Comparison of ENCODE assay signal across 6 cellular contexts in genomic region chr7:77108362-77108761, GRCh38.
DNase-seq lines count a peak whose midpoint lies in the region; ATAC-seq, FAIRE-seq and TF ChIP-seq lines count a peak whose summit lies in the region.
"Not testable (repeated sequence)": the region's sequence is repeated elsewhere in the genome, so short reads cannot be mapped to it uniquely, and the experiment has no call there.

No MANE protein-coding gene starts in this region.

- POLR2A ChIA-PET in AG04449 (lab: Yijun Ruan, JAX) = not testable (repeated sequence)

- TF ChIP-seq CTCF in AG04449 (IDR thresholded peaks at IDR 0.05; ENCODE audit: insufficient read depth, low read length, missing control alignments); DOHH2 (IDR thresholded peaks at IDR 0.05; ENCODE audit: low read depth, low read length, poor library complexity, severe bottlenecking): not testable (repeated sequence)

- H3K79me2 ChIP-seq in DOHH2 (ENCODE audit: control insufficient read depth, low read length) = not testable (repeated sequence)

- H3K4me2 ChIP-seq in DOHH2 (ENCODE audit: low read length) = not testable (repeated sequence)

- H3K4me3 ChIP-seq in AG04449 (ENCODE audit: low read depth, low read length); DOHH2 (ENCODE audit: low read length): not testable (repeated sequence)

- H4K20me1 ChIP-seq in DOHH2 (ENCODE audit: control insufficient read depth, insufficient read depth, low read depth, low read length) = not testable (repeated sequence)

- H3K27ac ChIP-seq in DOHH2 (ENCODE audit: low read depth, low read length) = peak overlapping the region; percentile 34; the same call in 1 of the 2 replicates

- H3K36me3 ChIP-seq in DOHH2 (ENCODE audit: control insufficient read depth, low read length) = not testable (repeated sequence)

- H3K9me2 ChIP-seq in DOHH2 (replicated peaks; ENCODE audit: control insufficient read depth, low read length) = not testable (repeated sequence)

- FAIRE-seq in islet of Langerhans (lab: Jason Lieb, UNC) = peak; percentile 41

- H3K27me3 ChIP-seq in DOHH2 (ENCODE audit: control insufficient read depth, low read length) = not testable (repeated sequence)

- H3F3A ChIP-seq in DOHH2 (ENCODE audit: control insufficient read depth, insufficient read depth) = not testable (repeated sequence)

- not testable (repeated sequence) for H3K9me3 ChIP-seq in DOHH2 (ENCODE audit: control insufficient read depth, insufficient read depth, low read length)

- peak; percentile 53 for ATAC-seq in SK-N-SH treated with all-trans-retinoic acid at 6 μM for 48 hours

- DNase-seq in AG04449 (ENCODE audit: low read depth, low spot score) (peak; percentile 37), HCEC 1CT (peak; percentile 35), fibroblast of peridontal ligament (ENCODE audit: extremely low read depth) (peak; percentile 32)

- CTCF ChIA-PET in AG04449 (lab: Yijun Ruan, JAX) = not testable (repeated sequence)

- H3K4me1 ChIP-seq in DOHH2 (ENCODE audit: control insufficient read depth, low read length) = not testable (repeated sequence)
